1 cellular context compared by ENCODE assay signal in genomic region chr20:19824861-19825260, GRCh38.
TF ChIP-seq lines count a peak whose summit lies in the region.

No MANE protein-coding gene starts in this region.

TF ChIP-seq in GM23338, 12 proteins besides CTCF, POLR2A, EP300 and RAD21 (continued from another document):
- TF ChIP-seq REST (IDR thresholded peaks at IDR 0.05; ENCODE audit: unreplicated experiment), result no peak
- TF ChIP-seq STAT1 (IDR thresholded peaks at IDR 0.05; ENCODE audit: unreplicated experiment), result no peak
- TF ChIP-seq ZNF114 (CRISPR knock-in tag; IDR thresholded peaks at IDR 0.05), result no peak
- TF ChIP-seq CREB1 (CRISPR knock-in tag; IDR thresholded peaks at IDR 0.05; ENCODE audit: low read depth), result no peak
- no peak for TF ChIP-seq EZH2 (IDR thresholded peaks at IDR 0.05; ENCODE audit: low read depth, unreplicated experiment)
- TF ChIP-seq ZNF462 (CRISPR knock-in tag; IDR thresholded peaks at IDR 0.05), result no peak
- TF ChIP-seq POLR2AphosphoS5 (IDR thresholded peaks at IDR 0.05; ENCODE audit: low read depth), result no peak
- no peak for TF ChIP-seq ZNF331 (CRISPR knock-in tag; IDR thresholded peaks at IDR 0.05; ENCODE audit: low read depth)
- TF ChIP-seq NANOG (IDR thresholded peaks at IDR 0.05; ENCODE audit: borderline replicate concordance), result no peak
